9 cellular contexts compared by ENCODE assay signal in the genomic region with DNA sequence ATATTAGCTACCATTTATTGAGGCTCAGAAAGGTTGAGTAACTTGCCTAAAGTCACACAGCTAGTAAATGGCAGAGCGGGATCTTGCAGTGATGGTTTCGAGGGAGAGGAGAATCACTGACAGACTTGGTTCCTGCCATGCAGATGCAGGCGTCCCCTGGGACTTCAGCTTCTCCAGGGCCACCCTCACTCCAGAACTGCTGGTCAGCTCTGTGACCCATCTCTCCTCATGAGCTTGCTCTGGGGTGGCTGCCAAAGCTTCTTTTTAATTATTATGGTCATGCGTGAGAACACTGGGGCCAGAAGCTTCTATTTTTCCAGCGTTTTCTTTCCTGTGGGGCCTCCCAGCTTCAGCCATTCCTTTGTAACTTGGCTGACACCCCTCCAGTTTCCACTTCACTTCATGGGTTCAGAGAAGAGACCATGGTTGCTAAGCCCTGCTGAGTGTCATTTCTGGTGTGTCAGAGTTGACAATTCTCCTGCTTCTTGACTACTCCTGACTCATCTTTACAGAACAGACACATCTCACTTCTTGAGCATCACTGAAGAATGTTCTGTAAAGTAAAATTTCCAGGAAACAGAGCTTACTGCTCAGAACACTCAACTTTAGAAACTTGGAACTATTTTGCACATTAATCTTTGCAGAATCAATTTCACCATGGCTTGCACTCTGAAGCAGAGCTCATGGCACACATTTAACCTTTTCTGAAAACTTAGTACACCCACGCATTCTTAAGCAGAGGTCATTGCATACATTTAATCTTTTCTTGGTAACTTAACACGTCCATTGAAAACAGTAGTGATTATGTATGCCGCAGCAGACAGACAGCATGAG.
A peak's percentile ranks its signal among the peaks of the same experiment; 100 is the strongest.
DNase-seq lines count a peak whose midpoint lies in the region; ATAC-seq and TF ChIP-seq lines count a peak whose summit lies in the region.
"Had no signal": no experiment of that assay in that cellular context is flagged by ENCODE, and none has a peak within 500 bp of the region (broad histone marks: within the 10 kb centered on the region; RNA-seq: fewer than 3 reads in every experiment).

No MANE protein-coding gene starts in this region.

- H3K4me3 Mint-ChIP-seq in activated CD4-positive, alpha-beta T cell treated with anti-CD3 and anti-CD28 coated beads, Interleukin-2, amount 10 ng/mL, durations not matched to agents 24 days and 14 days = peak overlapping the region; percentile 7
- H3K4me3 Mint-ChIP-seq in activated CD4-positive, alpha-beta T cell treated with anti-CD3 and anti-CD28 coated beads, Interleukin-2, amount 10 ng/mL, durations not matched to agents 7 days and 5 days = no peak overlapping the region

- no peak for TF ChIP-seq CTCF in body of pancreas (IDR thresholded peaks at IDR 0.05)
- no peak for TF ChIP-seq CTCF in right lobe of liver (IDR thresholded peaks at IDR 0.05)
- TF ChIP-seq CTCF in thoracic aorta (IDR thresholded peaks at IDR 0.05) = no peak

- H3K4me1 ChIP-seq in body of pancreas (peaks cover 32% of the 10 kb centered on the region), right lobe of liver (peaks cover 0 to 65% (median 35%) of the 10 kb centered on the region in 4 donors), thoracic aorta (ENCODE audit: control insufficient read depth in 1 of 2, low read depth in 2 of 2) (peaks cover 36 to 53% of the 10 kb centered on the region in 2 donors)

- POLR2A ChIA-PET in activated CD4-positive, alpha-beta T cell treated with anti-CD3 and anti-CD28 coated beads, Interleukin-2, amount 10 ng/mL, durations not matched to agents 7 days and 5 days (lab: Charles Lee) = no interaction called here

- H3K9me3 ChIP-seq in body of pancreas (no peaks in the 10 kb centered on the region), right lobe of liver (peaks cover 0 to 9% (median 2%) of the 10 kb centered on the region in 4 donors), thoracic aorta (no peaks in the 10 kb centered on the region)

- no peaks in the 10 kb centered on the region for H3K36me3 ChIP-seq in body of pancreas (replicated peaks in 1 of 2; ENCODE audit: insufficient read depth in 1 of 2, low read depth in 2 of 2)
- no peaks in the 10 kb centered on the region for H3K36me3 ChIP-seq in right lobe of liver
- no peaks in the 10 kb centered on the region for H3K36me3 ChIP-seq in thoracic aorta

- H3K27me3 Mint-ChIP-seq in activated CD4-positive, alpha-beta T cell treated with anti-CD3 and anti-CD28 coated beads, Interleukin-2, amount 10 ng/mL, durations not matched to agents 24 days and 14 days = peaks cover 8% of the 10 kb centered on the region
- H3K27me3 Mint-ChIP-seq in activated CD4-positive, alpha-beta T cell treated with anti-CD3 and anti-CD28 coated beads, Interleukin-2, amount 10 ng/mL, durations not matched to agents 7 days and 5 days = no peaks in the 10 kb centered on the region

- H3K36me3 Mint-ChIP-seq in activated CD4-positive, alpha-beta T cell treated with anti-CD3 and anti-CD28 coated beads, Interleukin-2, amount 10 ng/mL, durations not matched to agents 24 days and 14 days (ENCODE audit: low read depth) = no peaks in the 10 kb centered on the region
- no peaks in the 10 kb centered on the region for H3K36me3 Mint-ChIP-seq in activated CD4-positive, alpha-beta T cell treated with anti-CD3 and anti-CD28 coated beads, Interleukin-2, amount 10 ng/mL, durations not matched to agents 7 days and 5 days (ENCODE audit: low read depth)

- H3K27ac Mint-ChIP-seq in activated CD4-positive, alpha-beta T cell treated with anti-CD3 and anti-CD28 coated beads, Interleukin-2, amount 10 ng/mL, durations not matched to agents 24 days and 14 days = peak overlapping the region; percentile 75
- no peak overlapping the region for H3K27ac Mint-ChIP-seq in activated CD4-positive, alpha-beta T cell treated with anti-CD3 and anti-CD28 coated beads, Interleukin-2, amount 10 ng/mL, durations not matched to agents 7 days and 5 days

- CTCF ChIA-PET in activated CD4-positive, alpha-beta T cell treated with anti-CD3 and anti-CD28 coated beads, Interleukin-2, amount 10 ng/mL, durations not matched to agents 7 days and 5 days (lab: Charles Lee) = interaction anchor here (0.6 to 2.0 kb wide), 4 partner anchors 9 to 179 kb away, joined by 3 to 4 read pairs (median 4); no protein-coding TSS in a partner anchor

- 67 to 79% methylated on average over 8 of the region's 8 CpGs for WGBS in body of pancreas, 2 donors
- WGBS in right lobe of liver (ENCODE audit: insufficient coverage, low coverage, low lambda C conversion rate, missing lambda C conversion rate) = 70% methylated on average over 8 of the region's 8 CpGs

- ATAC-seq in body of pancreas = peak; percentile 30
- no peak for ATAC-seq in right lobe of liver
- ATAC-seq in thoracic aorta (ENCODE audit: insufficient number of reproducible peaks, low FRiP score, low read depth) = no peak

- H3K9me3 Mint-ChIP-seq in activated CD4-positive, alpha-beta T cell treated with anti-CD3 and anti-CD28 coated beads, Interleukin-2, amount 10 ng/mL, durations not matched to agents 24 days and 14 days = no peaks in the 10 kb centered on the region
- peaks cover 3% of the 10 kb centered on the region for H3K9me3 Mint-ChIP-seq in activated CD4-positive, alpha-beta T cell treated with anti-CD3 and anti-CD28 coated beads, Interleukin-2, amount 10 ng/mL, durations not matched to agents 7 days and 5 days

- DNase-seq in activated CD4-positive, alpha-beta T cell treated with anti-CD3 and anti-CD28 coated beads, Interleukin-2, amount 10 ng/mL, durations not matched to agents 24 days and 14 days = no peak
- DNase-seq in activated CD4-positive, alpha-beta T cell treated with anti-CD3 and anti-CD28 coated beads, Interleukin-2, amount 10 ng/mL, durations not matched to agents 7 days and 5 days = no peak
- DNase-seq in body of pancreas (peak in 1 of 4 donors; percentile 58), right lobe of liver (no peak), thoracic aorta (ENCODE audit: low spot score) (no peak), MV-4-11 (lab: John Stamatoyannopoulos, UW) (no peak), hippocampal formation (lab: John Stamatoyannopoulos, UW) (no peak), NCI-H1105 treated with DMSO at 0.1 percent for 48 hours (lab: John Stamatoyannopoulos, UW) (no peak)
- DNase-seq: NCI-H345 had no signal

- intact Hi-C loops in activated CD4-positive, alpha-beta T cell treated with anti-CD3 and anti-CD28 coated beads, Interleukin-2, amount 10 ng/mL, durations not matched to agents 24 days and 14 days (cut with micrococcal nuclease) = loop anchor here (1.0 to 2.0 kb wide), 4 partner anchors 18 to 63 kb away; no protein-coding TSS in a partner anchor
- intact Hi-C loops in body of pancreas (cut with DNase I) = no loop called here
- intact Hi-C loops in right lobe of liver (cut with DNase I) = no loop called here

- no peak for TF ChIP-seq POLR2A in body of pancreas (IDR thresholded peaks at IDR 0.05)
- no peak for TF ChIP-seq POLR2A in right lobe of liver (IDR thresholded peaks at IDR 0.05)

- peaks cover 19% of the 10 kb centered on the region for H3K4me1 Mint-ChIP-seq in activated CD4-positive, alpha-beta T cell treated with anti-CD3 and anti-CD28 coated beads, Interleukin-2, amount 10 ng/mL, durations not matched to agents 24 days and 14 days
- H3K4me1 Mint-ChIP-seq in activated CD4-positive, alpha-beta T cell treated with anti-CD3 and anti-CD28 coated beads, Interleukin-2, amount 10 ng/mL, durations not matched to agents 7 days and 5 days = peaks cover 28% of the 10 kb centered on the region

- H3K4me3 ChIP-seq in body of pancreas (no peak overlapping the region), right lobe of liver (no peak overlapping the region), thoracic aorta (no peak overlapping the region)

- H3K27me3 ChIP-seq in body of pancreas (no peaks in the 10 kb centered on the region), right lobe of liver (no peaks in the 10 kb centered on the region), thoracic aorta (replicated peaks; ENCODE audit: insufficient read depth) (no peaks in the 10 kb centered on the region)

- H3K27ac ChIP-seq in body of pancreas = peak overlapping the region in 3 of 4 donors; percentile 70 to 87 (median 77)
- peak overlapping the region in 2 of 3 donors; percentile 75 to 94 for H3K27ac ChIP-seq in right lobe of liver
- H3K27ac ChIP-seq in thoracic aorta = peak overlapping the region; percentile 99
